15 cellular contexts compared by ENCODE assay signal in the genomic region with DNA sequence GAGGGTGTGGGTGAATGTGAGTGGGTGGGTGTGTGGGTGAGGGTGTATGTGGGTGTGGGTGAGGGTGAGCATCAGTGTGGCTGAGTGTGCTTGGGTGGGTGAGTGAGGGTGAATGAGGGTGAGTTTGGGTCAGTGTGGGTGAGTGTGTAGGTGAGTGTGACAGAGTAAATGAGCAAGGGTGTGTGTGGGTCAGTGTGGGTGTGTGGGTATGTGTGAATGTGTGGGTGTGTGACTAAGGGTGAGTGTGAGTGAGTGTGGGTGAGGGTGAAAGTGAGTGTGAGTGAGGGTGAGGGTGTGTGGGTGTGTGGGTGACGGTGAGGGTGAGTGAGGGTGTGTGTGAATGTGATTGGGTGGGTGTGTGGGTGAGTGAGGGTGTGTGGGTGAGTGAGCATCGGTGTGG.
A peak's percentile ranks its signal among the peaks of the same experiment; 100 is the strongest.
DNase-seq lines count a peak whose midpoint lies in the region; ATAC-seq and TF ChIP-seq lines count a peak whose summit lies in the region.
"Had no signal": no experiment of that assay in that cellular context is flagged by ENCODE, and none has a peak within 500 bp of the region (broad histone marks: within the 10 kb centered on the region; RNA-seq: fewer than 3 reads in every experiment).

No MANE protein-coding gene starts in this region.

- in situ Hi-C loops in gastrocnemius medialis (cut with MboI; ENCODE audit: low sequenced_read_pairs in 4 of 4), result no loop called here

- no peak overlapping the region for H3K4me2 ChIP-seq in neuronal stem cell (ENCODE audit: insufficient read depth, low read length, poor library complexity, severe bottlenecking)

- WGBS in neuronal stem cell (ENCODE audit: extremely low coverage in 2 of 2, insufficient read length in 2 of 2, insufficient replicate concordance in 1 of 2), 2 donors, result 100% methylated on average over 1 to 2 of the region's 2 CpGs

- no peak overlapping the region for H3K4ac ChIP-seq in neuronal stem cell (ENCODE audit: low read length)

- H3K14ac ChIP-seq in neuronal stem cell (ENCODE audit: low read length), result peak overlapping the region; percentile 47

- H3K4me3 ChIP-seq in HEK293 (ENCODE audit: low read depth, low read length) (no peak overlapping the region), neuronal stem cell (ENCODE audit: low read length in 2 of 2) (peak overlapping the region in 1 of 2 donors; percentile 64), gastrocnemius medialis (no peak overlapping the region)

- no peak overlapping the region for H2AK5ac ChIP-seq in neuronal stem cell (ENCODE audit: low read depth, low read length)

- no peak overlapping the region for H4K8ac ChIP-seq in neuronal stem cell (ENCODE audit: low read depth, low read length)

- H3K36me3 ChIP-seq in HEK293 (ENCODE audit: control insufficient read depth in 2 of 2, insufficient read depth in 1 of 2, low read length in 2 of 2), result no peaks in the 10 kb centered on the region
- H3K36me3 ChIP-seq in neuronal stem cell (replicated peaks in 1 of 2; ENCODE audit: control insufficient read depth in 2 of 2, insufficient read depth in 2 of 2, low read length in 2 of 2), result no peaks in the 10 kb centered on the region
- H3K36me3 ChIP-seq in gastrocnemius medialis, result no peaks in the 10 kb centered on the region

- intact Hi-C loops in left colon (cut with DNase I, micrococcal nuclease), result no loop called here
- intact Hi-C loops in gastrocnemius medialis (cut with DNase I; ENCODE audit: low total_unique reads), result no loop called here

- no peak for DNase-seq in neuronal stem cell (ENCODE audit: low spot score)
- DNase-seq in left colon, result no peak
- DNase-seq in NCI-H1105 treated with DMSO at 0.1 percent for 48 hours (lab: John Stamatoyannopoulos, UW), result no peak
- no peak for DNase-seq in gastrocnemius medialis
- DNase-seq in retina, result no peak
- DNase-seq: C1 segment of cervical spinal cord; Calu3; CD4-positive, alpha-beta T cell; DMS 273 treated with DMSO at 0.1 percent for 48 hours; GOT3; HCEC 1CT; KG1 had no signal

- peaks cover 2% of the 10 kb centered on the region for H3K79me1 ChIP-seq in neuronal stem cell (ENCODE audit: low read depth, low read length)

- no peak overlapping the region for H2BK120ac ChIP-seq in neuronal stem cell (ENCODE audit: low read depth, low read length)

- H3K4me1 ChIP-seq in HEK293 (ENCODE audit: control insufficient read depth, insufficient read depth, low read length), result no peaks in the 10 kb centered on the region
- H3K4me1 ChIP-seq in neuronal stem cell (ENCODE audit: control insufficient read depth in 2 of 2, insufficient read depth in 1 of 2, low read depth in 1 of 2, low read length in 2 of 2), result peaks cover 2 to 3% of the 10 kb centered on the region in 2 donors
- no peaks in the 10 kb centered on the region for H3K4me1 ChIP-seq in gastrocnemius medialis

- no peak overlapping the region for H3K27ac ChIP-seq in HEK293 (ENCODE audit: extremely low read depth, low read depth, low read length)
- no peak overlapping the region for H3K27ac ChIP-seq in neuronal stem cell (replicated peaks; ENCODE audit: low read length)
- H3K27ac ChIP-seq in gastrocnemius medialis, result no peak overlapping the region
- H3K27ac ChIP-seq: HL-60 had no signal

- ATAC-seq in esophagus mucosa, result peak; percentile 13
- no peak for ATAC-seq in left colon
- ATAC-seq in gastrocnemius medialis, result no peak

- no peak overlapping the region for H2BK15ac ChIP-seq in neuronal stem cell (ENCODE audit: low read length)

- CTCF ChIA-PET in HEK293 (lab: Yijun Ruan, JAX), result no interaction called here

- peak overlapping the region; percentile 73 for H2BK12ac ChIP-seq in neuronal stem cell (ENCODE audit: low read length)

- TF ChIP-seq CTCF in HEK293 (tag by site-specific recombination; IDR thresholded peaks at IDR 0.05) (no peak), gastrocnemius medialis (IDR thresholded peaks at IDR 0.05 in 4 of 5, conservative IDR thresholded peaks at IDR 0.05 in 1 of 5) (no peak)

- H3K9me3 ChIP-seq in HEK293 (ENCODE audit: control insufficient read depth, insufficient read depth, low read depth, low read length) (no peaks in the 10 kb centered on the region), neuronal stem cell (replicated peaks in 1 of 2; ENCODE audit: control insufficient read depth in 2 of 2, insufficient read depth in 1 of 2, low read depth in 1 of 2, low read length in 2 of 2) (peaks cover 0 to 7% of the 10 kb centered on the region in 2 donors), gastrocnemius medialis (no peaks in the 10 kb centered on the region)

- no peak for TF ChIP-seq POLR2A in gastrocnemius medialis (IDR thresholded peaks at IDR 0.05)

- no peak overlapping the region for H3K23ac ChIP-seq in neuronal stem cell (ENCODE audit: low read depth, low read length, poor library complexity)

- no peak overlapping the region for H2AFZ ChIP-seq in neuronal stem cell (ENCODE audit: low read length)

- H3K27me3 ChIP-seq in neuronal stem cell (ENCODE audit: control insufficient read depth in 3 of 3, insufficient read depth in 3 of 3, low read depth in 1 of 3, low read length in 3 of 3), result no peaks in the 10 kb centered on the region
- H3K27me3 ChIP-seq in gastrocnemius medialis, result no peaks in the 10 kb centered on the region

- POLR2A ChIA-PET in HEK293 (lab: Yijun Ruan, JAX), result no interaction called here

- H3K18ac ChIP-seq in neuronal stem cell (ENCODE audit: low read length), result no peak overlapping the region

- H2BK5ac ChIP-seq in neuronal stem cell (ENCODE audit: low read length), result no peak overlapping the region

- no peak overlapping the region for H3K9ac ChIP-seq in neuronal stem cell (ENCODE audit: low read depth, low read length, poor library complexity)

- no peak overlapping the region for H4K91ac ChIP-seq in neuronal stem cell (ENCODE audit: low read depth, low read length, poor library complexity)

TF ChIP-seq in HEK293, 187 proteins besides CTCF, POLR2A, EP300 and RAD21:
- no peak for TF ChIP-seq ZNF600 (tag by site-specific recombination; IDR thresholded peaks at IDR 0.05)
- no peak for TF ChIP-seq ZNF747 (tag by site-specific recombination; IDR thresholded peaks at IDR 0.05)
- no peak for TF ChIP-seq KLF1 (tag by site-specific recombination; IDR thresholded peaks at IDR 0.05)
- TF ChIP-seq EGR2 (tag by site-specific recombination; IDR thresholded peaks at IDR 0.05; ENCODE audit: low read depth), result peak; percentile 52; the same call in 1 of the 2 replicates
- TF ChIP-seq ZNF239 (tag by site-specific recombination; IDR thresholded peaks at IDR 0.05), result no peak
- TF ChIP-seq ZNF777 (tag by site-specific recombination; IDR thresholded peaks at IDR 0.05; ENCODE audit: borderline replicate concordance), result no peak
- TF ChIP-seq SP7 (tag by site-specific recombination; IDR thresholded peaks at IDR 0.05), result no peak
- TF ChIP-seq RBAK (tag by site-specific recombination; IDR thresholded peaks at IDR 0.05), result no peak
- TF ChIP-seq ZNF623 (tag by site-specific recombination; IDR thresholded peaks at IDR 0.05), result no peak
- TF ChIP-seq IKZF3 (tag by site-specific recombination; IDR thresholded peaks at IDR 0.05), result no peak
- TF ChIP-seq ZFP41 (tag by site-specific recombination; IDR thresholded peaks at IDR 0.05; ENCODE audit: borderline replicate concordance), result no peak
- TF ChIP-seq ZBTB17 (tag by site-specific recombination; IDR thresholded peaks at IDR 0.05), result no peak
- TF ChIP-seq, protein P1, sequence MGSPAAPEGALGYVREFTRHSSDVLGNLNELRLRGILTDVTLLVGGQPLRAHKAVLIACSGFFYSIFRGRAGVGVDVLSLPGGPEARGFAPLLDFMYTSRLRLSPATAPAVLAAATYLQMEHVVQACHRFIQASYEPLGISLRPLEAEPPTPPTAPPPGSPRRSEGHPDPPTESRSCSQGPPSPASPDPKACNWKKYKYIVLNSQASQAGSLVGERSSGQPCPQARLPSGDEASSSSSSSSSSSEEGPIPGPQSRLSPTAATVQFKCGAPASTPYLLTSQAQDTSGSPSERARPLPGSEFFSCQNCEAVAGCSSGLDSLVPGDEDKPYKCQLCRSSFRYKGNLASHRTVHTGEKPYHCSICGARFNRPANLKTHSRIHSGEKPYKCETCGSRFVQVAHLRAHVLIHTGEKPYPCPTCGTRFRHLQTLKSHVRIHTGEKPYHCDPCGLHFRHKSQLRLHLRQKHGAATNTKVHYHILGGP (tag by site-specific recombination; IDR thresholded peaks at IDR 0.05), result no peak
- TF ChIP-seq ZFHX2 (tag by site-specific recombination; conservative IDR thresholded peaks at IDR 0.05), result peak; percentile 83
- TF ChIP-seq ZNF354C (tag by site-specific recombination; IDR thresholded peaks at IDR 0.05; ENCODE audit: borderline replicate concordance, low read depth), result no peak
